31 cellular contexts compared by ENCODE assay signal in the genomic region with DNA sequence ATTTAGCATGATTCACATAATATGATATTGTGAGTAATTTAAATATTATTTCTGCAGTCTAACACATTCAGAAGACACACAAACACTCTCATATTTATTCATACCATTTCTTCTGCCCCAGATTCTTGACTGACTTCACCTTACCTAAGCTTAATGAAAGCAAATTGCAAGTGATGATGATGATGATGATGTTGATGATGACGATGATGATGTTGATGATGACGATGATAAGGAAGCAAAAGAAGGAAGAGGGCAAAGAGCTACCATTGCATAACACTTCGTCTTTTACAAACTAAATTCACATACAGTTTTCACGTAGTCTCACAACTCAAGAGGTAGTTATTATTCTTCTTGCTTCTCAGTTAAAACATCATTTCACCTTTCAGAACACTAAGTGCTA.
"Had no signal": no experiment of that assay in that cellular context is flagged by ENCODE, and none has a peak within 500 bp of the region (broad histone marks: within the 10 kb centered on the region; RNA-seq: fewer than 3 reads in every experiment).

No MANE protein-coding gene starts in this region.

- H3K9me3 ChIP-seq: adrenal gland, body of pancreas, breast epithelium had no signal

- H3K4me1 ChIP-seq: adrenal gland, body of pancreas, breast epithelium had no signal

- H3K4me3 ChIP-seq: adrenal gland, body of pancreas, breast epithelium had no signal

- H3K27ac ChIP-seq: adrenal gland, body of pancreas, brain microvascular endothelial cell, breast epithelium, VCaP had no signal

- H3K36me3 ChIP-seq: adrenal gland, brain microvascular endothelial cell, breast epithelium had no signal

- DNase-seq: activated B cell treated with CpG ODN at 0.5 μM for 24 hours; activated CD4-positive, alpha-beta memory T cell treated with anti-CD3 and anti-CD28 coated beads for 36 hours; activated CD4-positive, alpha-beta T cell treated with anti-CD3 and anti-CD28 coated beads for 4 hours; activated CD4-positive, alpha-beta T cell treated with anti-CD3 and anti-CD28 coated beads, Interleukin-2, amount 10 ng/mL, durations not matched to agents 24 days and 14 days; activated CD4-positive, alpha-beta T cell treated with anti-CD3 and anti-CD28 coated beads, Interleukin-2, amount 50 U/mL, for 1 hour; activated CD4-positive, alpha-beta T cell treated with anti-CD3 and anti-CD28 coated beads, Interleukin-2, amount 50 U/mL, for 4 hours; activated CD4-positive, CD25-positive, alpha-beta regulatory T cell treated with anti-CD3 and anti-CD28 coated beads, Interleukin-2, amount 50 U/mL, for 72 hours; activated CD8-positive, alpha-beta memory T cell treated with anti-CD3 and anti-CD28 coated beads, Interleukin-2, amount 50 U/mL, for 4 hours; activated CD8-positive, alpha-beta T cell treated with anti-CD3 and anti-CD28 coated beads for 36 hours; activated effector memory CD4-positive, alpha-beta T cell treated with anti-CD3 and anti-CD28 coated beads, Interleukin-2, amount 50 U/mL, for 16 hours; activated gamma-delta T cell treated with Interleukin-2 at 50 U/mL for 16 hours; activated naive CD4-positive, alpha-beta T cell; activated naive CD4-positive, alpha-beta T cell treated with anti-CD3 and anti-CD28 coated beads for 36 hours; activated naive CD4-positive, alpha-beta T cell treated with anti-CD3 and anti-CD28 coated beads, Interleukin-2, amount 50 U/mL, for 16 hours; activated naive CD8-positive, alpha-beta T cell treated with anti-CD3 and anti-CD28 coated beads for 36 hours; activated T-cell treated with anti-CD3 and anti-CD28 coated beads for 4 hours; activated T-cell treated with anti-CD3 and anti-CD28 coated beads, Interleukin-2, amount 50 U/mL, for 1 hour; activated T-cell treated with anti-CD3 and anti-CD28 coated beads, Interleukin-2, amount 50 U/mL, for 4 hours; activated T-cell treated with anti-CD3 and anti-CD28 coated beads, Interleukin-2, amount 50 U/mL, for 72 hours; adrenal gland; amniotic stem cell; aorta; body of pancreas; brain microvascular endothelial cell; central memory CD4-positive, alpha-beta T cell; T-helper 2 cell; T-helper 9 cell had no signal

- H3K27me3 ChIP-seq: adrenal gland, body of pancreas, brain microvascular endothelial cell, breast epithelium had no signal

- FAIRE-seq: astrocyte, TTC549 had no signal
